27 cellular contexts compared by ENCODE assay signal in genomic region chr6:108484016-108484415, GRCh38.
"Had no signal": no experiment of that assay in that cellular context is flagged by ENCODE, and none has a peak within 500 bp of the region (broad histone marks: within the 10 kb centered on the region; RNA-seq: fewer than 3 reads in every experiment).

No MANE protein-coding gene starts in this region.

- H3K36me3 Mint-ChIP-seq: natural killer cell had no signal

- H3K4me1 ChIP-seq: esophagus muscularis mucosa, foreskin keratinocyte, gastroesophageal sphincter, lower lobe of right lung, psoas muscle, sigmoid colon, tibial nerve, upper lobe of left lung had no signal

- DNase-seq: cortex of kidney; dorsolateral prefrontal cortex; effector CD4-positive, alpha-beta T cell; endodermal cell; foreskin keratinocyte; heart right ventricle; hippocampal formation; left colon; left ventricle myocardium superior; lower lobe of right lung; natural killer cell; occipital lobe; ovary; posterior cingulate gyrus; psoas muscle; right cardiac atrium; sigmoid colon; stimulated activated CD4-positive, alpha-beta T cell treated with anti-CD3 and anti-CD28 coated beads, Interleukin-15, amount 100 ng/mL, for 24 hours; stimulated activated CD4-positive, alpha-beta T cell treated with anti-CD3 and anti-CD28 coated beads, Interleukin-2, amount 100 ng/mL, for 48 hours; stimulated activated naive B cell treated with anti-CD40 and anti-IgM and Interleukin-4, amounts not matched to agents 10 μg/mL and 1 μg/mL and 100 μg/mL, for 72 hours; upper lobe of left lung had no signal

- H3K27me3 ChIP-seq: dorsolateral prefrontal cortex, esophagus muscularis mucosa, foreskin keratinocyte, gastroesophageal sphincter, heart right ventricle, ovary, sigmoid colon, tibial nerve, upper lobe of left lung had no signal

- H3K27ac Mint-ChIP-seq: endodermal cell; memory B cell; natural killer cell; stimulated activated naive B cell treated with anti-CD40 and anti-IgM and Interleukin-4, amounts not matched to agents 10 μg/mL and 1 μg/mL and 100 μg/mL, for 72 hours; stimulated activated naive CD8-positive, alpha-beta T cell treated with anti-CD3 and anti-CD28 coated beads, Interleukin-15, Interleukin-2, amounts not matched to agents 100 ng/mL and 50 ng/mL, for 24 hours had no signal

- H3K9me3 ChIP-seq: esophagus muscularis mucosa, gastroesophageal sphincter, heart right ventricle, lower lobe of right lung, ovary, psoas muscle, sigmoid colon, thoracic aorta, tibial nerve, upper lobe of left lung had no signal

- H3K9me3 Mint-ChIP-seq: endodermal cell, natural killer cell had no signal

- H3K27ac ChIP-seq: dorsolateral prefrontal cortex, esophagus muscularis mucosa, foreskin keratinocyte, gastroesophageal sphincter, heart right ventricle, lower lobe of right lung, ovary, psoas muscle, sigmoid colon, thoracic aorta, tibial nerve, upper lobe of left lung had no signal

- H3K27me3 Mint-ChIP-seq: memory B cell; stimulated activated naive B cell treated with anti-CD40 and anti-IgM and Interleukin-4, amounts not matched to agents 10 μg/mL and 1 μg/mL and 100 μg/mL, for 72 hours; stimulated activated naive CD8-positive, alpha-beta T cell treated with anti-CD3 and anti-CD28 coated beads, Interleukin-15, Interleukin-2, amounts not matched to agents 100 ng/mL and 50 ng/mL, for 24 hours had no signal

- H3K4me3 Mint-ChIP-seq: endodermal cell; memory B cell; natural killer cell; stimulated activated naive B cell treated with anti-CD40 and anti-IgM and Interleukin-4, amounts not matched to agents 10 μg/mL and 1 μg/mL and 100 μg/mL, for 72 hours; stimulated activated naive CD8-positive, alpha-beta T cell treated with anti-CD3 and anti-CD28 coated beads, Interleukin-15, Interleukin-2, amounts not matched to agents 100 ng/mL and 50 ng/mL, for 24 hours had no signal

- H3K4me3 ChIP-seq: dorsolateral prefrontal cortex, esophagus muscularis mucosa, gastroesophageal sphincter, heart right ventricle, lower lobe of right lung, ovary, psoas muscle, sigmoid colon, thoracic aorta, tibial nerve, upper lobe of left lung had no signal

- H3K4me1 Mint-ChIP-seq: endodermal cell; memory B cell; natural killer cell; stimulated activated naive B cell treated with anti-CD40 and anti-IgM and Interleukin-4, amounts not matched to agents 10 μg/mL and 1 μg/mL and 100 μg/mL, for 72 hours had no signal

- H3K36me3 ChIP-seq: gastroesophageal sphincter, lower lobe of right lung, ovary, thoracic aorta had no signal

- ATAC-seq: foreskin keratinocyte; gastroesophageal sphincter; heart right ventricle; left colon; left ventricle myocardium superior; lower lobe of right lung; natural killer cell; psoas muscle; right cardiac atrium; stimulated activated naive B cell treated with anti-CD40 and anti-IgM and Interleukin-4, amounts not matched to agents 10 μg/mL and 1 μg/mL and 100 μg/mL, for 72 hours had no signal
